Comparison of ENCODE assay signal across 19 cellular contexts in the genomic region with DNA sequence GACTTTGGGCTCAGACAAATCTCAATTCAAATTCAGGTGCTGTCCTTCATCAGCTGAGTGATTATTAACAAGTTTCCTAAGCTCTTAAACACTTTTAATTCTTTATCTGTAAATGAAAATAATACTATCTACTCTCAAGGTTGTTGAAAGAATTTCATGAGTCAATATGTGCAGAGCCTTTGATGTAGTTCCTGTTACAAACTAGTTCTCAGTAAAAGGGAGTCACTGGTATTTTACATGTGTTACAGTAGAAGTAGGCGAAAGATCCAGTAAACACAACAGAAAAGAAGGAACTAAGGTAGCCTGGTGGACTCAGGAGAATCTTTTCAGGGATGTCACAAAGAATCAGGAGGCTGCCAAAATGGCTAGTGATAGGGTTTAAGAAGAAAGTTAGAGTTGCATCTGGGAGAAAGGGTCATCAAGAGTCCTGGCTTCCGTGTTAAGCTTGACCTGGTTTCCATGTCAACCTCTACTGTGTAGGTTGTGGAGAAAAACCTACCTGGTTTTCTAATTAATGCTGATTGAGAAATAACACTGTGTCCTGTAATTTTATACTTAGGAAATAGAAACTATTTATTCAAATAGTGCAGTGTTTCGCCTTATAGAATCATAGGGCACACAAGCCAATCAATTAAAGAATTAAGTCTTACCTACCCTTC. TPM values are rescaled to one million over a fixed set of nuclear protein-coding genes. Genes with fewer than 3 reads are reported as not detected.
A peak's percentile ranks its signal among the peaks of the same experiment; 100 is the strongest.
DNase-seq lines count a peak whose midpoint lies in the region; FAIRE-seq and TF ChIP-seq lines count a peak whose summit lies in the region.
"Had no signal": no experiment of that assay in that cellular context is flagged by ENCODE, and none has a peak within 500 bp of the region (broad histone marks: within the 10 kb centered on the region; RNA-seq: fewer than 3 reads in every experiment).

No MANE protein-coding gene starts in this region.

- DNase-seq in activated CD4-positive, alpha-beta memory T cell treated with anti-CD3 and anti-CD28 coated beads for 36 hours, result no peak
- no peak for DNase-seq in activated CD4-positive, alpha-beta memory T cell treated with anti-CD3 and anti-CD28 coated beads, Interleukin-2, amount 10 ng/mL, durations not matched to agents 7 days and 5 days
- DNase-seq in hepatocyte (ENCODE audit: low spot score) (peak; percentile 9), NCI-H748 treated with DMSO at 0.1 percent for 48 hours (lab: John Stamatoyannopoulos, UW) (no peak), sigmoid colon (no peak), urothelium cell line (ENCODE audit: low spot score) (no peak)
- DNase-seq: COR-L47, DMS 273 treated with DMSO at 0.1 percent for 48 hours, DND-41, IMR-90, NCI-H1417, NCI-H187, NCI-H2227 treated with DMSO at 0.1 percent for 48 hours, NCI-H510A treated with DMSO at 0.1 percent for 48 hours, OCI-M1, SHP77 had no signal

- no peaks in the 10 kb centered on the region for H3K27me3 Mint-ChIP-seq in activated CD4-positive, alpha-beta memory T cell treated with anti-CD3 and anti-CD28 coated beads for 36 hours
- no peaks in the 10 kb centered on the region for H3K27me3 Mint-ChIP-seq in activated CD4-positive, alpha-beta memory T cell treated with anti-CD3 and anti-CD28 coated beads, Interleukin-2, amount 10 ng/mL, durations not matched to agents 7 days and 5 days
- no peaks in the 10 kb centered on the region for H3K27me3 Mint-ChIP-seq in T-helper 1 cell treated with Interleukin-12 subunit alpha and Interleukin-12 subunit beta and Interleukin-4 antibody, amounts not matched to agents 30 μg/mL and 1 μg/mL, for 36 hours (ENCODE audit: low read depth)

- no peak overlapping the region for H2AFZ ChIP-seq in hepatocyte

- H3K9ac ChIP-seq in BLaER1 treated with 17β-estradiol and CSF1 and Interleukin-3, amounts not matched to agents 10 nM and 100 nM, result no peak overlapping the region

- H3K36me3 ChIP-seq in BLaER1 treated with 17β-estradiol and CSF1 and Interleukin-3, amounts not matched to agents 10 nM and 100 nM, result no peaks in the 10 kb centered on the region
- H3K36me3 ChIP-seq in hepatocyte (replicated peaks; ENCODE audit: insufficient read depth, low read depth), result no peaks in the 10 kb centered on the region
- H3K36me3 ChIP-seq in sigmoid colon, result no peaks in the 10 kb centered on the region

- intact Hi-C loops in activated CD4-positive, alpha-beta memory T cell treated with anti-CD3 and anti-CD28 coated beads for 36 hours (cut with micrococcal nuclease), result loop anchor here (5.0 kb wide), 1 partner anchor 44 kb away; no protein-coding TSS in a partner anchor
- intact Hi-C loops in sigmoid colon (cut with DNase I), result no loop called here

- TF ChIP-seq POLR2A in sigmoid colon (IDR thresholded peaks at IDR 0.05), result no peak

- FAIRE-seq in urothelium cell line (lab: Jason Lieb, UNC), result no peak
- FAIRE-seq: H54 had no signal

- no peaks in the 10 kb centered on the region; a peak in 1 of 22 replicates for H3K9me3 ChIP-seq in BLaER1 treated with 17β-estradiol and CSF1 and Interleukin-3, amounts not matched to agents 10 nM and 100 nM (replicated peaks in 1 of 11)
- H3K9me3 ChIP-seq in hepatocyte (ENCODE audit: low read depth) (no peaks in the 10 kb centered on the region), sigmoid colon (no peaks in the 10 kb centered on the region)

- peaks cover 0 to 20% (median 13%) of the 10 kb centered on the region in 10 experiments; a peak in 17 of 20 replicates for H3K4me1 ChIP-seq in BLaER1 treated with 17β-estradiol and CSF1 and Interleukin-3, amounts not matched to agents 10 nM and 100 nM
- H3K4me1 ChIP-seq in hepatocyte (ENCODE audit: insufficient read depth) (no peaks in the 10 kb centered on the region), sigmoid colon (peaks cover 0 to 7% (median 3%) of the 10 kb centered on the region in 4 donors)

- no peaks in the 10 kb centered on the region for H4K20me1 ChIP-seq in BLaER1 treated with 17β-estradiol and CSF1 and Interleukin-3, amounts not matched to agents 10 nM and 100 nM
- no peaks in the 10 kb centered on the region for H4K20me1 ChIP-seq in hepatocyte (ENCODE audit: insufficient read depth, poor library complexity, severe bottlenecking)

- H3K4me1 Mint-ChIP-seq in activated CD4-positive, alpha-beta memory T cell treated with anti-CD3 and anti-CD28 coated beads for 36 hours (ENCODE audit: low read depth), result peaks cover 15% of the 10 kb centered on the region
- H3K4me1 Mint-ChIP-seq in activated CD4-positive, alpha-beta memory T cell treated with anti-CD3 and anti-CD28 coated beads, Interleukin-2, amount 10 ng/mL, durations not matched to agents 7 days and 5 days, result peaks cover 7% of the 10 kb centered on the region
- H3K4me1 Mint-ChIP-seq in T-helper 1 cell treated with Interleukin-12 subunit alpha and Interleukin-12 subunit beta and Interleukin-4 antibody, amounts not matched to agents 30 μg/mL and 1 μg/mL, for 36 hours (ENCODE audit: low read depth), result peaks cover 8% of the 10 kb centered on the region

- 86% methylated on average over 3 of the region's 3 CpGs for WGBS in hepatocyte (ENCODE audit: low lambda C conversion rate, missing lambda C conversion rate)
- 84 to 89% methylated on average over 3 of the region's 3 CpGs for WGBS in sigmoid colon, 2 donors

- H3K4me2 ChIP-seq in BLaER1 treated with 17β-estradiol and CSF1 and Interleukin-3, amounts not matched to agents 10 nM and 100 nM, result peak overlapping the region in 9 of 11 experiments; percentile 50 to 73 (median 65); a peak in 13 of 22 replicates
- no peak overlapping the region for H3K4me2 ChIP-seq in hepatocyte

- POLR2A ChIA-PET in activated CD4-positive, alpha-beta memory T cell treated with anti-CD3 and anti-CD28 coated beads for 36 hours (lab: Charles Lee), result no interaction called here
- POLR2A ChIA-PET in activated CD4-positive, alpha-beta memory T cell treated with anti-CD3 and anti-CD28 coated beads, Interleukin-2, amount 10 ng/mL, durations not matched to agents 7 days and 5 days (lab: Charles Lee), result no interaction called here

- no peaks in the 10 kb centered on the region for H3K36me3 Mint-ChIP-seq in activated CD4-positive, alpha-beta memory T cell treated with anti-CD3 and anti-CD28 coated beads for 36 hours
- no peaks in the 10 kb centered on the region for H3K36me3 Mint-ChIP-seq in activated CD4-positive, alpha-beta memory T cell treated with anti-CD3 and anti-CD28 coated beads, Interleukin-2, amount 10 ng/mL, durations not matched to agents 7 days and 5 days (ENCODE audit: low read depth)
- H3K36me3 Mint-ChIP-seq in T-helper 1 cell treated with Interleukin-12 subunit alpha and Interleukin-12 subunit beta and Interleukin-4 antibody, amounts not matched to agents 30 μg/mL and 1 μg/mL, for 36 hours (ENCODE audit: low read depth), result no peaks in the 10 kb centered on the region

- H3K79me2 ChIP-seq in hepatocyte, result no peaks in the 10 kb centered on the region

- no peak for TF ChIP-seq CTCF in hepatocyte (IDR thresholded peaks at IDR 0.05; ENCODE audit: poor library complexity)
- no peak for TF ChIP-seq CTCF in sigmoid colon (IDR thresholded peaks at IDR 0.05)

- H3K9me3 Mint-ChIP-seq in activated CD4-positive, alpha-beta memory T cell treated with anti-CD3 and anti-CD28 coated beads for 36 hours, result no peaks in the 10 kb centered on the region
- H3K9me3 Mint-ChIP-seq in activated CD4-positive, alpha-beta memory T cell treated with anti-CD3 and anti-CD28 coated beads, Interleukin-2, amount 10 ng/mL, durations not matched to agents 7 days and 5 days, result peaks cover 2% of the 10 kb centered on the region
- H3K9me3 Mint-ChIP-seq in T-helper 1 cell treated with Interleukin-12 subunit alpha and Interleukin-12 subunit beta and Interleukin-4 antibody, amounts not matched to agents 30 μg/mL and 1 μg/mL, for 36 hours, result peaks cover 3% of the 10 kb centered on the region

- CTCF ChIA-PET in activated CD4-positive, alpha-beta memory T cell treated with anti-CD3 and anti-CD28 coated beads for 36 hours (lab: Charles Lee), result interaction anchor here (0.9 to 2.0 kb wide), 2 partner anchors 58 to 102 kb away, joined by 3 to 7 read pairs; partner anchors contain the start of gene TRIB2
- CTCF ChIA-PET in activated CD4-positive, alpha-beta memory T cell treated with anti-CD3 and anti-CD28 coated beads, Interleukin-2, amount 10 ng/mL, durations not matched to agents 7 days and 5 days (lab: Charles Lee), result interaction anchor here (1.3 kb wide), 1 partner anchor 58 kb away, joined by 3 read pairs; the partner anchor contains the start of gene TRIB2

- H3K27ac Mint-ChIP-seq in activated CD4-positive, alpha-beta memory T cell treated with anti-CD3 and anti-CD28 coated beads for 36 hours, result peak overlapping the region; percentile 72
- H3K27ac Mint-ChIP-seq in activated CD4-positive, alpha-beta memory T cell treated with anti-CD3 and anti-CD28 coated beads, Interleukin-2, amount 10 ng/mL, durations not matched to agents 7 days and 5 days, result no peak overlapping the region
- peak overlapping the region; percentile 37 for H3K27ac Mint-ChIP-seq in T-helper 1 cell treated with Interleukin-12 subunit alpha and Interleukin-12 subunit beta and Interleukin-4 antibody, amounts not matched to agents 30 μg/mL and 1 μg/mL, for 36 hours

- no peaks in the 10 kb centered on the region for H3K27me3 ChIP-seq in BLaER1 treated with 17β-estradiol and CSF1 and Interleukin-3, amounts not matched to agents 10 nM and 100 nM
- no peaks in the 10 kb centered on the region for H3K27me3 ChIP-seq in hepatocyte
- no peaks in the 10 kb centered on the region for H3K27me3 ChIP-seq in sigmoid colon

- no peak overlapping the region for H3K4me3 Mint-ChIP-seq in activated CD4-positive, alpha-beta memory T cell treated with anti-CD3 and anti-CD28 coated beads for 36 hours
- no peak overlapping the region for H3K4me3 Mint-ChIP-seq in activated CD4-positive, alpha-beta memory T cell treated with anti-CD3 and anti-CD28 coated beads, Interleukin-2, amount 10 ng/mL, durations not matched to agents 7 days and 5 days
- H3K4me3 Mint-ChIP-seq in T-helper 1 cell treated with Interleukin-12 subunit alpha and Interleukin-12 subunit beta and Interleukin-4 antibody, amounts not matched to agents 30 μg/mL and 1 μg/mL, for 36 hours, result no peak overlapping the region

- H3K9me2 ChIP-seq in hepatocyte (replicated peaks; ENCODE audit: insufficient read depth), result no peaks in the 10 kb centered on the region

- H3K4me3 ChIP-seq in BLaER1 treated with 17β-estradiol and CSF1 and Interleukin-3, amounts not matched to agents 10 nM and 100 nM, result no peak overlapping the region
- H3K4me3 ChIP-seq in hepatocyte (no peak overlapping the region), sigmoid colon (no peak overlapping the region)

- H3K27ac ChIP-seq in BLaER1 treated with 17β-estradiol and CSF1 and Interleukin-3, amounts not matched to agents 10 nM and 100 nM, result no peak overlapping the region
- peak overlapping the region; percentile 19 for H3K27ac ChIP-seq in hepatocyte
- H3K27ac ChIP-seq in sigmoid colon, result no peak overlapping the region

- TF ChIP-seq EP300 in sigmoid colon (IDR thresholded peaks at IDR 0.05), result no peak

RNA-seq across cellular contexts. Expression of gene TRIB2, which starts 58.3 kb away (rescaled TPM):
- 1 to 10 TPM; 4.9 to 5.3 TPM for total RNA-seq in activated CD4-positive, alpha-beta memory T cell treated with anti-CD3 and anti-CD28 coated beads for 36 hours
- 10 to 100 TPM; 62.8 to 68.3 TPM for total RNA-seq in activated CD4-positive, alpha-beta memory T cell treated with anti-CD3 and anti-CD28 coated beads, Interleukin-2, amount 10 ng/mL, durations not matched to agents 7 days and 5 days
- total RNA-seq in hepatocyte, result 27.2 and 28.0 TPM in 2 replicates
- polyA plus RNA-seq in hepatocyte, result 18.5 and 19.2 TPM in 2 replicates
- total RNA-seq in sigmoid colon, result 10 to 100 TPM; 34.2 to 56.2 (median 46.6) TPM
- polyA plus RNA-seq in sigmoid colon, result 10 to 100 TPM in 1 of 3 donors, 1 to 10 TPM in 2; 1.4 to 20.7 (median 6.6) TPM
